10 cellular contexts compared by ENCODE assay signal in genomic region chr19:2044709-2045500, GRCh38. TPM values are rescaled to one million over a fixed set of nuclear protein-coding genes. Genes with fewer than 3 reads are reported as not detected.
A peak's percentile ranks its signal among the peaks of the same experiment; 100 is the strongest.
DNase-seq lines count a peak whose midpoint lies in the region; ATAC-seq, FAIRE-seq and TF ChIP-seq lines count a peak whose summit lies in the region.
"Had no signal": no experiment of that assay in that cellular context is flagged by ENCODE, and none has a peak within 500 bp of the region (broad histone marks: within the 10 kb centered on the region; RNA-seq: fewer than 3 reads in every experiment).

No MANE protein-coding gene starts in this region.

- no peaks in the 10 kb centered on the region for H3K27me3 Mint-ChIP-seq in activated T-cell treated with anti-CD3 and anti-CD28 coated beads, Interleukin-2, amount 50 U/mL, for 72 hours (ENCODE audit: low read depth)

- BruUV-seq in OCI-LY7 (replicated peaks; lab: Mats Ljungman, UMichigan) = no TSS peak

- H4K20me1 ChIP-seq in OCI-LY7 (ENCODE audit: insufficient read depth, low read length) = 0 out of 2 replicates have a peak, but pooled peaks cover 6% of the 10 kb centered on the region

- TF ChIP-seq CTCF in GM12865 (IDR thresholded peaks at IDR 0.05; ENCODE audit: insufficient read depth, low read depth, low read length, missing control alignments) = no peak
- no peak for TF ChIP-seq CTCF in OCI-LY7 (conservative IDR thresholded peaks at IDR 0.05; ENCODE audit: low read length)
- TF ChIP-seq CTCF in spleen (IDR thresholded peaks at IDR 0.05 in 8 of 11, conservative IDR thresholded peaks at IDR 0.05 in 3 of 11) = no peak

- H3K4me3 ChIP-seq in GM12865 (ENCODE audit: low read depth, low read length) (peak overlapping the region; percentile 18; the same call in 1 of the 2 replicates), OCI-LY7 (ENCODE audit: low read depth, low read length, poor library complexity, severe bottlenecking) (no peak overlapping the region), spleen (peak overlapping the region in 1 of 8 donors; percentile 17)

- ATAC-seq in activated T-cell treated with anti-CD3 and anti-CD28 coated beads, Interleukin-2, amount 50 U/mL, for 72 hours (replicated peaks in 1 of 2) = no peak

- H3K79me2 ChIP-seq in OCI-LY7 (ENCODE audit: insufficient read depth, low read depth, low read length) = peaks cover 25% of the 10 kb centered on the region

- DNase-seq in GM12865 (ENCODE audit: low read depth) (peak; percentile 30), OCI-LY7 (ENCODE audit: low spot score) (no peak), epidermal melanocyte (ENCODE audit: insufficient read length, low spot score) (peak; percentile 8), spleen (no peak), GM19239 (ENCODE audit: insufficient read length, low spot score) (no peak), NCI-H187 (lab: John Stamatoyannopoulos, UW) (no peak), NCI-H524 treated with DMSO at 0.1 percent for 48 hours (lab: John Stamatoyannopoulos, UW) (no peak)
- DNase-seq in activated T-cell treated with anti-CD3 and anti-CD28 coated beads, Interleukin-2, amount 50 U/mL, for 72 hours = no peak
- DNase-seq: activated T-cell treated with anti-CD3 and anti-CD28 coated beads, Interleukin-2, amount 50 U/mL, for 1 hour; NCI-H1436 had no signal

- no peak overlapping the region for H3K4me2 ChIP-seq in OCI-LY7 (ENCODE audit: low read length)

- no peak for TF ChIP-seq POLR2A in spleen (IDR thresholded peaks at IDR 0.05)

- no peak overlapping the region for H3K27ac Mint-ChIP-seq in activated T-cell treated with anti-CD3 and anti-CD28 coated beads, Interleukin-2, amount 50 U/mL, for 72 hours

- H3K36me3 ChIP-seq in OCI-LY7 (ENCODE audit: insufficient read depth, low read length) = peaks cover 79% of the 10 kb centered on the region
- peaks cover 0 to 96% (median 67%) of the 10 kb centered on the region in 6 donors for H3K36me3 ChIP-seq in spleen

- peak overlapping the region; percentile 68 for H3K27ac ChIP-seq in OCI-LY7 (ENCODE audit: low read depth, low read length, poor library complexity, severe bottlenecking)
- H3K27ac ChIP-seq in spleen = peak overlapping the region; percentile 42 to 100 (median 82)

- H3K4me1 Mint-ChIP-seq in activated T-cell treated with anti-CD3 and anti-CD28 coated beads, Interleukin-2, amount 50 U/mL, for 72 hours (ENCODE audit: low read depth) = peaks cover 48% of the 10 kb centered on the region

- CTCF ChIA-PET in OCI-LY7 (lab: Charles Lee; ENCODE audit: unreplicated experiment) = no interaction called here

- WGBS in spleen, 5 donors = 68 to 86% (median 81%) methylated on average over 4 to 18 of the region's 18 CpGs

- H3K4me3 Mint-ChIP-seq in activated T-cell treated with anti-CD3 and anti-CD28 coated beads, Interleukin-2, amount 50 U/mL, for 72 hours = no peak overlapping the region

- no peaks in the 10 kb centered on the region for H3K9me2 ChIP-seq in OCI-LY7 (ENCODE audit: insufficient read depth, low read length)

- no peaks in the 10 kb centered on the region for H3K27me3 ChIP-seq in spleen (replicated peaks in 1 of 7)

- peaks cover 0 to 4% of the 10 kb centered on the region in 2 donors for H3K36me3 Mint-ChIP-seq in activated T-cell treated with anti-CD3 and anti-CD28 coated beads, Interleukin-2, amount 50 U/mL, for 72 hours (ENCODE audit: insufficient read depth in 2 of 2)

- intact Hi-C loops in OCI-LY7 (cut with micrococcal nuclease; ENCODE audit: unreplicated experiment) (no loop called here), spleen (cut with DNase I; ENCODE audit: low total_unique reads) (no loop called here)

- H2AFZ ChIP-seq in OCI-LY7 (ENCODE audit: low read length) = no peak overlapping the region

- no peak for FAIRE-seq in GM19239 (lab: Jason Lieb, UNC)

- no peaks in the 10 kb centered on the region for H3K9me3 Mint-ChIP-seq in activated T-cell treated with anti-CD3 and anti-CD28 coated beads, Interleukin-2, amount 50 U/mL, for 72 hours

- POLR2A ChIA-PET in OCI-LY7 (lab: Charles Lee) = no interaction called here

- no peaks in the 10 kb centered on the region for H3K9me3 ChIP-seq in OCI-LY7 (ENCODE audit: low read length)
- H3K9me3 ChIP-seq in spleen = no peaks in the 10 kb centered on the region

- H3K4me1 ChIP-seq in OCI-LY7 (ENCODE audit: insufficient read depth, low read length, poor library complexity, severe bottlenecking) (peaks cover 58% of the 10 kb centered on the region), spleen (peaks cover 90 to 100% (median 98%) of the 10 kb centered on the region in 6 donors)

RNA-seq across cellular contexts. Expression of gene MKNK2, which starts 6.1 kb away (rescaled TPM):
- 97.0 and 115 TPM in 2 replicates for total RNA-seq in OCI-LY7 (2014; rRNA removed; shearing (Covaris generic))
- 200 and 225 TPM in 2 replicates for total RNA-seq in OCI-LY7 (2022)
- total RNA-seq in spleen = 100 to 1,000 TPM; 212 to 389 (median 265) TPM
- 100 to 1,000 TPM in 1 of 3 donors, 10 to 100 TPM in 2; 88.2 to 154 (median 90.0) TPM for polyA plus RNA-seq in spleen
- total RNA-seq in activated T-cell treated with anti-CD3 and anti-CD28 coated beads, Interleukin-2, amount 50 U/mL, for 72 hours = 100 to 1,000 TPM; 120 to 121 TPM

RNA-seq across cellular contexts. Expression of gene BTBD2, which starts 29.4 kb away (rescaled TPM):
- 41.9 and 53.9 TPM in 2 replicates for total RNA-seq in OCI-LY7 (2014; rRNA removed; shearing (Covaris generic))
- total RNA-seq in OCI-LY7 (2022) (91.6 and 109 TPM in 2 replicates), spleen (10 to 100 TPM; 47.6 to 77.1 (median 65.5) TPM)
- polyA plus RNA-seq in spleen = 10 to 100 TPM; 29.1 to 53.0 (median 31.2) TPM
- 10 to 100 TPM; 48.7 to 56.2 TPM for total RNA-seq in activated T-cell treated with anti-CD3 and anti-CD28 coated beads, Interleukin-2, amount 50 U/mL, for 72 hours

RNA-seq across cellular contexts. Expression of gene MOB3A, which starts 51.2 kb away (rescaled TPM):
- total RNA-seq in OCI-LY7 (2014; rRNA removed; shearing (Covaris generic)) = 41.7 and 54.6 TPM in 2 replicates
- 87.5 and 111 TPM in 2 replicates for total RNA-seq in OCI-LY7 (2022)
- 100 to 1,000 TPM in 5 of 7 donors, 10 to 100 TPM in 2; 80.8 to 161 (median 124) TPM for total RNA-seq in spleen
- polyA plus RNA-seq in spleen = 10 to 100 TPM; 24.2 to 48.7 (median 37.6) TPM
- 100 to 1,000 TPM; 129 to 134 TPM for total RNA-seq in activated T-cell treated with anti-CD3 and anti-CD28 coated beads, Interleukin-2, amount 50 U/mL, for 72 hours

RNA-seq across cellular contexts. Expression of gene IZUMO4, which starts 51.8 kb away (rescaled TPM):
- 11.2 and 12.9 TPM in 2 replicates for total RNA-seq in OCI-LY7 (2014; rRNA removed; shearing (Covaris generic))
- total RNA-seq in OCI-LY7 (2022) (6.1 and 7.3 TPM in 2 replicates), spleen (1 to 10 TPM; 1.9 to 5.8 (median 3.7) TPM)
- polyA plus RNA-seq in spleen = 10 to 100 TPM; 13.6 to 25.9 (median 16.7) TPM
- total RNA-seq in activated T-cell treated with anti-CD3 and anti-CD28 coated beads, Interleukin-2, amount 50 U/mL, for 72 hours = 10 to 100 TPM; 28.5 to 36.9 TPM

Comparison
In these comparisons a context has a peak if more than half of its experiments do, and no peak if none do; other contexts are left out.
1. DNase-seq: peak in GM12865 (single experiment) and epidermal melanocyte (single experiment); none in OCI-LY7 (single experiment), spleen (single experiment), GM19239 (single experiment), NCI-H187 (0 of 2), activated T-cell treated with anti-CD3 and anti-CD28 coated beads, Interleukin-2, amount 50 U/mL, for 72 hours (0 of 2) and NCI-H524 treated with DMSO at 0.1 percent for 48 hours (single experiment).